16 cellular contexts compared by ENCODE assay signal in the genomic region with DNA sequence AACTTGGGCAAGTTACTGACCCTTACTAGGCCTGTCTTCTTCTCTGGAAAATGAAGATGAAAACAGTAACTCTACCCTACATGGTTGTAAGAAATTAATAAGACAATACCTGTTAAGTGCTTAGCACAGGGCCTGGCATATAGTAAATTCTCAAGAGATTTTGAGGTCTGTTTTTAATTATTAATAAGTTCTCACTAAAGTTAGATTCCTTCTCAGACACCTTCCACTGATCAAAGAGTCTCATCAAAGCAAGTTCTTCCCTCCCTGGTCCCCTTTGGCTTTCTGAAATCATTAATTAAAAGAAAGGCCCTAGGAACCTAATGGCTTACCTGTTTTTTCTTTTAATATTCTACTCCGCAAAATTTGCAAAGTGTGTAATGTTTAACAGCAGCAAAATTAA. TPM values are rescaled to one million over a fixed set of nuclear protein-coding genes. Genes with fewer than 3 reads are reported as not detected.
"Had no signal": no experiment of that assay in that cellular context is flagged by ENCODE, and none has a peak within 500 bp of the region (broad histone marks: within the 10 kb centered on the region; RNA-seq: fewer than 3 reads in every experiment).

No MANE protein-coding gene starts in this region.

- H3K27me3 Mint-ChIP-seq: activated naive CD8-positive, alpha-beta T cell treated with anti-CD3 and anti-CD28 coated beads for 36 hours; stimulated activated naive CD8-positive, alpha-beta T cell treated with anti-CD3 and anti-CD28 coated beads, Interleukin-15, Interleukin-2, amounts not matched to agents 100 ng/mL and 50 ng/mL, for 24 hours had no signal

- H3K27me3 ChIP-seq: foreskin keratinocyte, heart right ventricle had no signal

- H3K27ac Mint-ChIP-seq: activated naive CD8-positive, alpha-beta T cell treated with anti-CD3 and anti-CD28 coated beads for 36 hours; T-helper 2 cell treated with Interferon-gamma antibody and Interleukin-4, amounts not matched to agents 5 μg/mL and 100 μg/mL, for 36 hours had no signal

- H3K4me3 Mint-ChIP-seq: activated naive CD8-positive, alpha-beta T cell treated with anti-CD3 and anti-CD28 coated beads for 36 hours; stimulated activated naive CD8-positive, alpha-beta T cell treated with anti-CD3 and anti-CD28 coated beads, Interleukin-15, Interleukin-2, amounts not matched to agents 100 ng/mL and 50 ng/mL, for 24 hours; T-helper 2 cell treated with Interferon-gamma antibody and Interleukin-4, amounts not matched to agents 5 μg/mL and 100 μg/mL, for 36 hours had no signal

- H3K4me1 ChIP-seq: foreskin keratinocyte had no signal

- H3K36me3 ChIP-seq: thoracic aorta had no signal

- H3K4me3 ChIP-seq: heart right ventricle, thoracic aorta had no signal

- H3K27ac ChIP-seq: foreskin keratinocyte had no signal

- DNase-seq: activated CD4-positive, alpha-beta T cell treated with anti-CD3 and anti-CD28 coated beads, Interleukin-2, amount 50 U/mL, for 4 hours; activated gamma-delta T cell; activated naive CD8-positive, alpha-beta T cell treated with anti-CD3 and anti-CD28 coated beads for 36 hours; activated T-cell treated with anti-CD3 and anti-CD28 coated beads, Interleukin-2, amount 50 U/mL, for 48 hours; foreskin keratinocyte; heart right ventricle; islet precursor cell; midbrain; posterior cingulate gyrus; stimulated activated CD4-positive, alpha-beta T cell treated with anti-CD3 and anti-CD28 coated beads, Interleukin-2, amount 100 ng/mL, for 48 hours; SW 1271 had no signal

- ATAC-seq: activated CD4-positive, CD25-positive, alpha-beta regulatory T cell treated with anti-CD3 and anti-CD28 coated beads, Interleukin-2, amount 50 U/mL, for 24 hours; foreskin keratinocyte; heart right ventricle; sciatic nerve had no signal

RNA-seq across cellular contexts. Expression of gene TMEM140, which starts 4.6 kb away (rescaled TPM):
- total RNA-seq: foreskin keratinocyte had no signal
